12 cellular contexts compared by ENCODE assay signal in genomic region chr17:60089097-60089844, GRCh38.
DNase-seq lines count a peak whose midpoint lies in the region; ATAC-seq lines count a peak whose summit lies in the region.
"Had no signal": no experiment of that assay in that cellular context is flagged by ENCODE, and none has a peak within 500 bp of the region (broad histone marks: within the 10 kb centered on the region; RNA-seq: fewer than 3 reads in every experiment).

No MANE protein-coding gene starts in this region.

- peak overlapping the region; percentile 63 to 79 for H3K4me3 Mint-ChIP-seq in stimulated activated naive B cell treated with anti-CD40 and anti-IgM and Interleukin-4, amounts not matched to agents 10 μg/mL and 1 μg/mL and 100 μg/mL, for 72 hours
- H3K4me3 Mint-ChIP-seq: activated CD8-positive, alpha-beta T cell treated with anti-CD3 and anti-CD28 coated beads, Interleukin-2, amount 10 ng/mL, durations not matched to agents 7 days and 5 days had no signal

- DNase-seq in SIG-M5 treated with dmso at 0.1 percent for 504 hours (lab: John Stamatoyannopoulos, UW; ENCODE audit: unreplicated experiment) (peak; percentile 42), SIG-M5 (lab: John Stamatoyannopoulos, UW) (no peak), NAMALWA (ENCODE audit: low spot score) (peak; percentile 34), inferior parietal cortex (ENCODE audit: extremely low spot score) (no peak), SW 1271 (lab: John Stamatoyannopoulos, UW) (no peak)
- DNase-seq in stimulated activated naive B cell treated with anti-CD40 and anti-IgM and Interleukin-4, amounts not matched to agents 10 μg/mL and 1 μg/mL and 100 μg/mL, for 72 hours: no peak
- DNase-seq: 8988T; activated CD8-positive, alpha-beta T cell treated with anti-CD3 and anti-CD28 coated beads, Interleukin-2, amount 10 ng/mL, durations not matched to agents 7 days and 5 days; DMS79; stimulated activated CD4-positive, alpha-beta T cell treated with anti-CD3 and anti-CD28 coated beads, Interleukin-2, amount 100 ng/mL, for 48 hours had no signal

- ATAC-seq in HG02759 (IDR thresholded peaks at IDR 0.05; ENCODE audit: unreplicated experiment): peak; percentile 67
- ATAC-seq in stimulated activated naive B cell treated with anti-CD40 and anti-IgM and Interleukin-4, amounts not matched to agents 10 μg/mL and 1 μg/mL and 100 μg/mL, for 72 hours (replicated peaks): peak; percentile 81 to 82
- no peak for ATAC-seq in HG03139 (IDR thresholded peaks at IDR 0.05; ENCODE audit: unreplicated experiment)
- ATAC-seq: activated CD8-positive, alpha-beta T cell treated with anti-CD3 and anti-CD28 coated beads, Interleukin-2, amount 10 ng/mL, durations not matched to agents 7 days and 5 days had no signal

- peaks cover 12 to 18% of the 10 kb centered on the region in 2 donors for H3K36me3 Mint-ChIP-seq in stimulated activated naive B cell treated with anti-CD40 and anti-IgM and Interleukin-4, amounts not matched to agents 10 μg/mL and 1 μg/mL and 100 μg/mL, for 72 hours

- H3K9me3 Mint-ChIP-seq in stimulated activated naive B cell treated with anti-CD40 and anti-IgM and Interleukin-4, amounts not matched to agents 10 μg/mL and 1 μg/mL and 100 μg/mL, for 72 hours: no peaks in the 10 kb centered on the region

- peak overlapping the region; percentile 83 for H3K27ac Mint-ChIP-seq in stimulated activated naive B cell treated with anti-CD40 and anti-IgM and Interleukin-4, amounts not matched to agents 10 μg/mL and 1 μg/mL and 100 μg/mL, for 72 hours
- H3K27ac Mint-ChIP-seq: activated CD8-positive, alpha-beta T cell treated with anti-CD3 and anti-CD28 coated beads, Interleukin-2, amount 10 ng/mL, durations not matched to agents 7 days and 5 days had no signal

- H3K27me3 Mint-ChIP-seq in stimulated activated naive B cell treated with anti-CD40 and anti-IgM and Interleukin-4, amounts not matched to agents 10 μg/mL and 1 μg/mL and 100 μg/mL, for 72 hours: no peaks in the 10 kb centered on the region

- H3K4me1 Mint-ChIP-seq in stimulated activated naive B cell treated with anti-CD40 and anti-IgM and Interleukin-4, amounts not matched to agents 10 μg/mL and 1 μg/mL and 100 μg/mL, for 72 hours: peaks cover 42 to 67% of the 10 kb centered on the region in 2 donors

Comparison
In these comparisons a context has a peak if more than half of its experiments do, and no peak if none do; other contexts are left out.
1. DNase-seq: peak in SIG-M5 treated with dmso at 0.1 percent for 504 hours (single experiment) and NAMALWA (single experiment); none in SIG-M5 (single experiment), stimulated activated naive B cell treated with anti-CD40 and anti-IgM and Interleukin-4, amounts not matched to agents 10 μg/mL and 1 μg/mL and 100 μg/mL, for 72 hours (single experiment), inferior parietal cortex (single experiment) and SW 1271 (0 of 2).